ENCODE assay signal across 33 cellular contexts in the genomic region with DNA sequence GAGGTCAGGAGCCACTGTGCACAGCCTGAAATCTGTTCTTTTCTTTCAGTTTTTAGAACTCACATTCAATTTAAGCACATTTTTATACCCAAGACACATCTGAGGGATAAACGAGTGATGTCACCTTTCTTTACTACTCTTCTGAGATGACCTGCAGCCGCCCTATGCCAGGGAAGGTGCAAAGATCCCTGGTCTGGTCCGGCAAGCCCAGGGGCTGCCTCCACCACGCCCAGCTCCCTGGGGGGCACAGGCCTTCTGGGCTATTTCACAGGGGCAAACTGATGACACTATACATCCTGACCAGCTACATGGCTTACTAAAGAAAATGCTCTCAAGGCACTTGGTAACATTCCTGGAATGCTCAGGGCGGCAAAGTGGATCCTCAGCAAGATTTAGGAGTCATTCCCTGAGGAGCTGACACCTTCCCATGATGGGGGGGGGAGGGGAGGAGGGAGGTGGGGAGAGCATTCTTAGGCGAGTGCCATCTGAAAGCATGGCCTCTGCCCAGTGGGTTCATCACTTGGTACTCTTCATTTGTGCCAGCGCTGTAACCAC. TPM values are rescaled to one million over a fixed set of nuclear protein-coding genes. Genes with fewer than 3 reads are reported as not detected.
"Had no signal": no experiment of that assay in that cellular context is flagged by ENCODE, and none has a peak within 500 bp of the region (broad histone marks: within the 10 kb centered on the region; RNA-seq: fewer than 3 reads in every experiment).

No MANE protein-coding gene starts in this region.

- H3K4me1 ChIP-seq: foreskin keratinocyte, gastrocnemius medialis had no signal

- DNase-seq: activated B cell treated with CpG ODN at 0.5 μM for 24 hours; activated CD4-positive, alpha-beta memory T cell treated with anti-CD3 and anti-CD28 coated beads for 36 hours; activated CD4-positive, alpha-beta T cell treated with anti-CD3 and anti-CD28 coated beads for 36 hours; activated CD4-positive, alpha-beta T cell treated with anti-CD3 and anti-CD28 coated beads, Interleukin-2, amount 10 ng/mL, durations not matched to agents 24 days and 14 days; activated CD8-positive, alpha-beta T cell treated with anti-CD3 and anti-CD28 coated beads, Interleukin-2, amount 10 ng/mL, durations not matched to agents 7 days and 5 days; activated gamma-delta T cell; activated naive CD4-positive, alpha-beta T cell; activated naive CD4-positive, alpha-beta T cell treated with anti-CD3 and anti-CD28 coated beads, Interleukin-2, amount 10 ng/mL, durations not matched to agents 7 days and 5 days; activated naive CD8-positive, alpha-beta T cell treated with anti-CD3 and anti-CD28 coated beads, Interleukin-2, amount 10 ng/mL, durations not matched to agents 7 days and 5 days; activated T-cell treated with anti-CD3 and anti-CD28 coated beads for 4 hours; activated T-cell treated with anti-CD3 and anti-CD28 coated beads, Interleukin-2, amount 50 U/mL, for 24 hours; activated T-cell treated with anti-CD3 and anti-CD28 coated beads, Interleukin-2, amount 50 U/mL, for 72 hours; brain microvascular endothelial cell; caudate nucleus; cortex of kidney; dermis blood vessel endothelial cell; effector CD4-positive, alpha-beta T cell; effector memory CD8-positive, alpha-beta T cell; erythroblast; foreskin keratinocyte; gastrocnemius medialis; glutamatergic neuron; T-helper 1 cell; T-helper 17 cell; T1000; WERI-Rb-1 had no signal

- H3K27me3 ChIP-seq: brain microvascular endothelial cell, esophagus muscularis mucosa, foreskin keratinocyte, gastrocnemius medialis, heart left ventricle had no signal

- H3K9me3 ChIP-seq: esophagus muscularis mucosa, gastrocnemius medialis, heart left ventricle had no signal

- FAIRE-seq: astrocyte, bronchial epithelial cell, colon had no signal

- H3K27ac ChIP-seq: brain microvascular endothelial cell, esophagus muscularis mucosa, foreskin keratinocyte, gastrocnemius medialis, heart left ventricle, WERI-Rb-1 had no signal

- H3K4me3 ChIP-seq: esophagus muscularis mucosa, gastrocnemius medialis, heart left ventricle had no signal

RNA-seq across cellular contexts. Expression of gene MRAP, which starts 11.3 kb away (rescaled TPM):
- total RNA-seq: activated B cell treated with CpG ODN at 0.5 μM for 24 hours; activated CD4-positive, alpha-beta memory T cell treated with anti-CD3 and anti-CD28 coated beads for 36 hours; activated CD4-positive, alpha-beta T cell treated with anti-CD3 and anti-CD28 coated beads for 36 hours; activated CD4-positive, alpha-beta T cell treated with anti-CD3 and anti-CD28 coated beads, Interleukin-2, amount 10 ng/mL, durations not matched to agents 24 days and 14 days; activated CD8-positive, alpha-beta T cell treated with anti-CD3 and anti-CD28 coated beads, Interleukin-2, amount 10 ng/mL, durations not matched to agents 7 days and 5 days; activated naive CD4-positive, alpha-beta T cell treated with anti-CD3 and anti-CD28 coated beads, Interleukin-2, amount 50 U/mL, for 72 hours; activated naive CD8-positive, alpha-beta T cell treated with anti-CD3 and anti-CD28 coated beads, Interleukin-2, amount 10 ng/mL, durations not matched to agents 7 days and 5 days; activated T-cell treated with anti-CD3 and anti-CD28 coated beads, Interleukin-2, amount 50 U/mL, for 72 hours; astrocyte; bronchial epithelial cell; chondrocyte; dermis blood vessel endothelial cell; esophagus muscularis mucosa; foreskin keratinocyte; gastrocnemius medialis; T-helper 17 cell had no signal
